16 cellular contexts compared by ENCODE assay signal in the genomic region with DNA sequence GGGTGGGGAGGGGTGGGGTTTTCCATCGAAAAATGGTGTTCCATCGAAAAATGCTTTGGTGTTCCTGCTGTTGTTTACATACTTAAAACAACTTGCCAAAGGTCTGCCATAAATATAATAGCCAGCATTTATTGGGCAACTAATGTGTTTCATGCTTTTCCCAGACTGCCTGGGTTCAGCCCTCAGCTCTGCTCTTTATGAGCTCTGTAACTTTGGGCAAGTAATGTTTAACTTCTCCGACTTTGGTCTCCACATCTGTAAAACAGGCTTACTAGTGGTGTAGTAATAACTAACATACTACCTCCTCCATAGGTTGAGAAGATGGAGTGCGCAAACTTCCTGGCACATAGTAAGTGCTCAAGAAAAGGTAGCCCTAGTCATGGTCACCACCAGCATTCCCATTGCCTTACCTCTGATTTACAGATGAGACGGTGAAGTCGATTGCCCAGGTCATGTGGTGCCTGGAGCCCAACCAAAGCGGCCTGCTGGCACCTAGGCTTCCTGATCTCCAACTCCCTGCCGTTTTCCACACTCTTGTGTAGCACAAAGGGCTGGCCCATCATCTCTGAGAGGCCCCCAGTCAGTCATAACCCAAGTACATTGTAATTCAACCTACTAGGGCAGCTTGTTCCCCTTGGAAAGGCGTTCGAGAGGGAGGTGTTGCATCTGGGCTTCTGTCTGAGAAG. TPM values are rescaled to one million over a fixed set of nuclear protein-coding genes. Genes with fewer than 3 reads are reported as not detected.
DNase-seq lines count a peak whose midpoint lies in the region; ATAC-seq, FAIRE-seq and TF ChIP-seq lines count a peak whose summit lies in the region.
"Had no signal": no experiment of that assay in that cellular context is flagged by ENCODE, and none has a peak within 500 bp of the region (broad histone marks: within the 10 kb centered on the region; RNA-seq: fewer than 3 reads in every experiment).

No MANE protein-coding gene starts in this region.

- H3K27me3 ChIP-seq in right cardiac atrium (ENCODE audit: control insufficient read depth, insufficient read depth) (no peaks in the 10 kb centered on the region), esophagus squamous epithelium (no peaks in the 10 kb centered on the region), osteoblast (ENCODE audit: insufficient read depth, low read length) (no peaks in the 10 kb centered on the region), PC-3 (ENCODE audit: low read length) (no peaks in the 10 kb centered on the region)
- H3K27me3 ChIP-seq: ovary had no signal

- no peak overlapping the region for H3K4me3 ChIP-seq in right cardiac atrium (ENCODE audit: low read length)
- H3K4me3 ChIP-seq in esophagus squamous epithelium = no peak overlapping the region
- H3K4me3 ChIP-seq in osteoblast (ENCODE audit: insufficient read depth, low read length) = no peak overlapping the region
- no peak overlapping the region for H3K4me3 ChIP-seq in PC-3 (ENCODE audit: low read length)
- H3K4me3 ChIP-seq: ovary had no signal

- H3K9ac ChIP-seq in PC-3 (ENCODE audit: low read length) = no peak overlapping the region

- TF ChIP-seq POLR2A in esophagus squamous epithelium (IDR thresholded peaks at IDR 0.05) (no peak), H54 (IDR thresholded peaks at IDR 0.05; ENCODE audit: low read depth, low read length) (no peak)

- no peaks in the 10 kb centered on the region for H3K9me2 ChIP-seq in PC-3 (replicated peaks; ENCODE audit: low read length)

- WGBS in right cardiac atrium = 75% methylated on average over 10 of the region's 10 CpGs
- WGBS in esophagus squamous epithelium, 2 donors = 75 to 85% methylated on average over 9 to 10 of the region's 10 CpGs

- H3F3A ChIP-seq in PC-3 (ENCODE audit: low read length, unreplicated experiment) = no peaks in the 10 kb centered on the region

- H3K9me3 ChIP-seq in right cardiac atrium (ENCODE audit: control insufficient read depth, low read length) (no peaks in the 10 kb centered on the region), esophagus squamous epithelium (no peaks in the 10 kb centered on the region), osteoblast (ENCODE audit: low read depth, low read length) (no peaks in the 10 kb centered on the region), PC-3 (ENCODE audit: low read length) (no peaks in the 10 kb centered on the region)
- H3K9me3 ChIP-seq: ovary had no signal

- H3K4me1 ChIP-seq in right cardiac atrium (ENCODE audit: control insufficient read depth, insufficient read depth, low read length) (peaks cover 80% of the 10 kb centered on the region), esophagus squamous epithelium (peaks cover 92 to 100% (median 99%) of the 10 kb centered on the region in 3 donors), osteoblast (ENCODE audit: insufficient read depth, low read length) (peaks cover 91% of the 10 kb centered on the region), PC-3 (ENCODE audit: insufficient read depth, low read length) (peaks cover 65% of the 10 kb centered on the region)

- H3K79me2 ChIP-seq in osteoblast (ENCODE audit: insufficient read depth, low read length) (peaks cover 100% of the 10 kb centered on the region), PC-3 (ENCODE audit: low read length) (peaks cover 100% of the 10 kb centered on the region)

- no peak overlapping the region for H3K4me2 ChIP-seq in osteoblast (ENCODE audit: insufficient read depth, low read length)
- no peak overlapping the region for H3K4me2 ChIP-seq in PC-3 (ENCODE audit: low read length)

- peaks cover 87% of the 10 kb centered on the region for H4K20me1 ChIP-seq in osteoblast (ENCODE audit: insufficient read depth, low read length)
- peaks cover 73% of the 10 kb centered on the region for H4K20me1 ChIP-seq in PC-3 (ENCODE audit: low read length)

- no peak for FAIRE-seq in H54 (lab: Jason Lieb, UNC)

- no peak for DNase-seq in right cardiac atrium
- DNase-seq in left ventricle myocardium superior = no peak
- DNase-seq in esophagus squamous epithelium (lab: John Stamatoyannopoulos, UW) = no peak
- DNase-seq in osteoblast (ENCODE audit: insufficient read length, low spot score, missing footprints) = peak; percentile 34
- no peak for DNase-seq in H54 (ENCODE audit: insufficient read length, low spot score)
- no peak for DNase-seq in PC-3
- DNase-seq in GF-D8 (lab: John Stamatoyannopoulos, UW) = no peak
- DNase-seq: central memory CD4-positive, alpha-beta T cell; effector memory CD8-positive, alpha-beta T cell; NCI-H226; NK-92 treated with Interleukin-12 subunit alpha and Interleukin-12 subunit beta, amount 100 ng/mL, for 24 hours; ovary; T-helper 17 cell had no signal

- H2AFZ ChIP-seq in osteoblast (ENCODE audit: low read length) = no peak overlapping the region
- H2AFZ ChIP-seq in PC-3 (ENCODE audit: low read length) = no peak overlapping the region

- H3K27ac ChIP-seq in right cardiac atrium (ENCODE audit: low read length) = peak overlapping the region; percentile 45
- H3K27ac ChIP-seq in esophagus squamous epithelium = peak overlapping the region; percentile 59 to 100 (median 82)
- H3K27ac ChIP-seq in osteoblast (ENCODE audit: low read depth, low read length) = peak overlapping the region; percentile 22
- H3K27ac ChIP-seq in PC-3 (ENCODE audit: low read length) = no peak overlapping the region

- no peak for TF ChIP-seq CTCF in esophagus squamous epithelium (IDR thresholded peaks at IDR 0.05)
- no peak for TF ChIP-seq CTCF in osteoblast (IDR thresholded peaks at IDR 0.05; ENCODE audit: extremely low read depth, low read depth, low read length)
- TF ChIP-seq CTCF in PC-3 (conservative IDR thresholded peaks at IDR 0.05; ENCODE audit: low read depth, low read length) = no peak

- ATAC-seq in right cardiac atrium = no peak
- no peak for ATAC-seq in left ventricle myocardium superior
- no peak for ATAC-seq in GM21737 (IDR thresholded peaks at IDR 0.05; ENCODE audit: unreplicated experiment)
- ATAC-seq in PC-3 = no peak
- ATAC-seq: activated T-helper 17 cell treated with anti-CD3 and anti-CD28 coated beads, Interleukin-2, amount 50 U/mL, for 72 hours; effector memory CD8-positive, alpha-beta T cell; stimulated activated effector memory CD8-positive, alpha-beta T cell treated with anti-CD3 and anti-CD28 coated beads, Interleukin-12 subunit alpha, Interleukin-12 subunit beta, amount 100 ng/mL, for 72 hours; T-helper 17 cell had no signal

- intact Hi-C loops in right cardiac atrium (cut with DNase I) (loop anchor here in 2 of 4 donors (10.0 kb wide), 4 partner anchors 47 to 117 kb away; no protein-coding TSS in a partner anchor), left ventricle myocardium superior (cut with micrococcal nuclease) (loop anchor here (10.0 kb wide), 2 partner anchors 67 to 107 kb away; no protein-coding TSS in a partner anchor), esophagus squamous epithelium (cut with DNase I) (no loop called here), PC-3 (cut with micrococcal nuclease) (no loop called here)

- POLR2A ChIA-PET in PC-3 (lab: Charles Lee; ENCODE audit: unreplicated experiment) = no interaction called here

- CTCF ChIA-PET in PC-3 (lab: Charles Lee) = no interaction called here

- BruUV-seq in PC-3 (replicated peaks; lab: Mats Ljungman, UMichigan) = no TSS peak

- H3K36me3 ChIP-seq in esophagus squamous epithelium (no peaks in the 10 kb centered on the region), osteoblast (ENCODE audit: insufficient read depth, low read length) (peaks cover 2% of the 10 kb centered on the region), PC-3 (ENCODE audit: low read depth, low read length) (0 out of 2 replicates have a peak, but pooled peaks cover 5% of the 10 kb centered on the region)
- H3K36me3 ChIP-seq: ovary had no signal

RNA-seq across cellular contexts. Expression of gene ZMIZ1, which starts 8.9 kb away (rescaled TPM):
- total RNA-seq in right cardiac atrium (10 to 100 TPM; 67.4 to 83.1 (median 72.9) TPM), left ventricle myocardium superior (49.5 TPM), esophagus squamous epithelium (10 to 100 TPM; 28.2 to 79.5 (median 40.4) TPM), osteoblast (40.9 and 50.4 TPM in 2 replicates), PC-3 (2014; rRNA removed) (55.4 and 84.2 TPM in 2 replicates)
- 38.0 TPM for polyA plus RNA-seq in right cardiac atrium
